ENCODE assay signal across 7 cellular contexts in genomic region chr10:30390207-30390606, GRCh38.
"Had no signal": no experiment of that assay in that cellular context is flagged by ENCODE, and none has a peak within 500 bp of the region (broad histone marks: within the 10 kb centered on the region; RNA-seq: fewer than 3 reads in every experiment).

No MANE protein-coding gene starts in this region.

- DNase-seq: IMR-90, KBM-7, KG1 had no signal

- ATAC-seq: K562 had no signal

- H3K4me2 ChIP-seq: KMS-11 had no signal

- H3K9ac ChIP-seq: KMS-11 had no signal

- FAIRE-seq: HTR-8/SVneo had no signal

- H3K4me3 ChIP-seq: K562 had no signal

- H3K27ac ChIP-seq: HL-60, KMS-11 had no signal
